In genomic region chr6:121460170-121460569, GRCh38 we compare ENCODE assay signal across 25 cellular contexts. TPM values are rescaled to one million over a fixed set of nuclear protein-coding genes. Genes with fewer than 3 reads are reported as not detected.
DNase-seq lines count a peak whose midpoint lies in the region; ATAC-seq and TF ChIP-seq lines count a peak whose summit lies in the region.
"Had no signal": no experiment of that assay in that cellular context is flagged by ENCODE, and none has a peak within 500 bp of the region (broad histone marks: within the 10 kb centered on the region; RNA-seq: fewer than 3 reads in every experiment).

No MANE protein-coding gene starts in this region.

- intact Hi-C loops in left ventricle myocardium superior (cut with micrococcal nuclease) = no loop called here

- no peaks in the 10 kb centered on the region for H3K9me3 ChIP-seq in right atrium auricular region
- H3K9me3 ChIP-seq: gastroesophageal sphincter, prostate gland, sigmoid colon, SJCRH30 had no signal

- H3K4me3 ChIP-seq in right atrium auricular region = no peak overlapping the region
- H3K4me3 ChIP-seq: gastroesophageal sphincter, prostate gland, sigmoid colon, SJCRH30 had no signal

- no peaks in the 10 kb centered on the region for H3K27me3 ChIP-seq in right atrium auricular region
- H3K27me3 ChIP-seq: gastroesophageal sphincter, sigmoid colon, SJCRH30 had no signal

- no peak for TF ChIP-seq CTCF in right atrium auricular region (IDR thresholded peaks at IDR 0.05)

- no peaks in the 10 kb centered on the region for H3K36me3 ChIP-seq in right atrium auricular region
- H3K36me3 ChIP-seq: gastroesophageal sphincter, prostate gland, sigmoid colon, SJCRH30 had no signal

- DNase-seq in left ventricle myocardium superior = no peak
- DNase-seq in right atrium auricular region (ENCODE audit: low spot score) = no peak
- no peak for DNase-seq in cerebellum (ENCODE audit: low spot score)
- DNase-seq in GOT3 (lab: John Stamatoyannopoulos, UW) = no peak
- DNase-seq in kidney tubule cell (ENCODE audit: low spot score) = no peak
- DNase-seq in NCI-H345 treated with DMSO at 0.1 percent for 48 hours (lab: John Stamatoyannopoulos, UW; ENCODE audit: unreplicated experiment) = no peak
- DNase-seq: activated CD4-positive, alpha-beta T cell treated with anti-CD3 and anti-CD28 coated beads, Interleukin-2, amount 50 U/mL, for 1 hour; activated naive CD4-positive, alpha-beta T cell; activated T-cell treated with anti-CD3 and anti-CD28 coated beads, Interleukin-2, amount 50 U/mL, for 4 hours; DMS79; GDM1; hippocampal formation; mesendoderm; NCI-H1092 treated with DMSO at 0.1 percent for 48 hours; NCI-H1930; NCI-H2227 treated with DMSO at 0.1 percent for 48 hours; sigmoid colon; SJCRH30; stimulated activated naive B cell treated with anti-CD40 and anti-IgM and Interleukin-4, amounts not matched to agents 10 μg/mL and 1 μg/mL and 100 μg/mL, for 72 hours had no signal

- H3K4me1 ChIP-seq in right atrium auricular region = no peaks in the 10 kb centered on the region
- H3K4me1 ChIP-seq: prostate gland, sigmoid colon, SJCRH30 had no signal

- ATAC-seq in left ventricle myocardium superior (peak; percentile 32), HG02610 (IDR thresholded peaks at IDR 0.05; ENCODE audit: unreplicated experiment) (peak; percentile 43), HG03378 (IDR thresholded peaks at IDR 0.05; ENCODE audit: unreplicated experiment) (peak; percentile 86)
- ATAC-seq: activated T-cell treated with anti-CD3 and anti-CD28 coated beads, Interleukin-2, amount 50 U/mL, for 4 hours; gastroesophageal sphincter; stimulated activated naive B cell treated with anti-CD40 and anti-IgM and Interleukin-4, amounts not matched to agents 10 μg/mL and 1 μg/mL and 100 μg/mL, for 72 hours; WTC11 had no signal

- H3K27ac ChIP-seq in right atrium auricular region = no peak overlapping the region
- H3K27ac ChIP-seq: 22Rv1, gastroesophageal sphincter, prostate gland, sigmoid colon, SJCRH30 had no signal

RNA-seq across cellular contexts. Expression of gene GJA1, which starts 24.7 kb away (rescaled TPM):
- total RNA-seq in left ventricle myocardium superior (322 TPM), right atrium auricular region (100 to 1,000 TPM; 122 to 235 TPM), cerebellum (82.9 TPM)

Comparison
In these comparisons a context has a peak if more than half of its experiments do, and no peak if none do; other contexts are left out.
1. ATAC-seq: peak in every context shown above with its lines; median percentile 86 in HG03378; 43 in HG02610; 32 in left ventricle myocardium superior.